8 cellular contexts compared by ENCODE assay signal in the genomic region with DNA sequence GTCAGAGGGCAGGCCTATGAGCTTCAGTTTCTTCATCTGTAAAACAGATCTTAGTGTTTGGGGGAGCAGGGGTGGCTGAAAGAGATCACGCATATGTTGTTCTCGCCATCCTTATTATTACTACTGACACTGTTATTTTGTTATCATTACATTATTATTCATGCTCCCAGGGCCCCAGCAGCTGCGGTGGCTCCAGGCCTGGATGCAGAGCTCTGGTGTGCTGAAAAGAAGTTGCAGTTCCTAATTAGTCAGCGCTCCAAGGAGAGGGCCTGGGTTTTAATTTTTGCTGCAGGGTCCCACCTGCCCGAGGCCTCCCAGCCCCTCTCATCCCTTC. TPM values are rescaled to one million over a fixed set of nuclear protein-coding genes. Genes with fewer than 3 reads are reported as not detected.
DNase-seq lines count a peak whose midpoint lies in the region; ATAC-seq, FAIRE-seq and TF ChIP-seq lines count a peak whose summit lies in the region.

No MANE protein-coding gene starts in this region.

- peak overlapping the region; percentile 94 for H2AFZ ChIP-seq in endothelial cell of umbilical vein (ENCODE audit: low read depth, low read length)

- H3K27me3 ChIP-seq in Panc1 (ENCODE audit: control insufficient read depth, insufficient read depth, low read length): no peaks in the 10 kb centered on the region
- H3K27me3 ChIP-seq in endothelial cell of umbilical vein (ENCODE audit: control insufficient read depth in 2 of 2, insufficient read depth in 2 of 2, low read length in 2 of 2): no peaks in the 10 kb centered on the region
- no peaks in the 10 kb centered on the region for H3K27me3 ChIP-seq in psoas muscle (ENCODE audit: insufficient read depth in 3 of 3, low read length in 2 of 3)

- H4K20me1 ChIP-seq in endothelial cell of umbilical vein (replicated peaks; ENCODE audit: control insufficient read depth, extremely low read depth, insufficient read depth, low read length): no peaks in the 10 kb centered on the region

- H3K79me2 ChIP-seq in endothelial cell of umbilical vein (ENCODE audit: control insufficient read depth, insufficient read depth, low read length): no peaks in the 10 kb centered on the region

- FAIRE-seq in endothelial cell of umbilical vein (lab: Jason Lieb, UNC): no peak

- in situ Hi-C loops in Panc1 (cut with HindIII; ENCODE audit: low pct_unique_long_range_greater_than_20kb, low sequenced_read_pairs): no loop called here

- whole genome bisulfite sequencing in psoas muscle, 3 donors: 16 to 30% (median 22%) methylated on average over 5 of the region's 5 CpGs

- no peak for TF ChIP-seq CTCF in Panc1 (IDR thresholded peaks at IDR 0.05)
- TF ChIP-seq CTCF in endothelial cell of umbilical vein (IDR thresholded peaks at IDR 0.05; ENCODE audit: extremely low read depth in 1 of 2, insufficient read depth in 1 of 2, low read depth in 1 of 2, low read length in 2 of 2): no peak
- TF ChIP-seq CTCF in psoas muscle (IDR thresholded peaks at IDR 0.05): no peak

- CTCF ChIA-PET in Panc1 (lab: Charles Lee) (interaction anchor here (0.6 to 1.0 kb wide), 2 partner anchors 13 to 16 kb away, joined by 3 read pairs; no protein-coding TSS in a partner anchor), endothelial cell of umbilical vein (lab: Charles Lee) (interaction anchor here (0.8 to 4.0 kb wide), 9 partner anchors 10 to 98 kb away, joined by 3 to 14 read pairs (median 5); a partner anchor contains a TSS)

- H3K9me3 ChIP-seq in Panc1 (ENCODE audit: control insufficient read depth, insufficient read depth, low read depth, low read length) (no peaks in the 10 kb centered on the region), endothelial cell of umbilical vein (replicated peaks; ENCODE audit: control insufficient read depth, insufficient read depth, low read length) (no peaks in the 10 kb centered on the region), psoas muscle (no peaks in the 10 kb centered on the region)

- H3K36me3 ChIP-seq in Panc1 (ENCODE audit: control insufficient read depth, insufficient read depth, low read length): no peaks in the 10 kb centered on the region
- no peaks in the 10 kb centered on the region for H3K36me3 ChIP-seq in endothelial cell of umbilical vein (ENCODE audit: control insufficient read depth in 2 of 2, extremely low read depth in 1 of 2, insufficient read depth in 2 of 2, low read length in 2 of 2)
- H3K36me3 ChIP-seq in psoas muscle (ENCODE audit: insufficient read depth in 1 of 2, low read depth in 1 of 2): no peaks in the 10 kb centered on the region

- H3K4me1 ChIP-seq in Panc1 (ENCODE audit: control insufficient read depth, insufficient read depth, low read length): peaks cover 96% of the 10 kb centered on the region
- H3K4me1 ChIP-seq in endothelial cell of umbilical vein (ENCODE audit: control insufficient read depth, extremely low read depth, insufficient read depth, low read length): peaks cover 32% of the 10 kb centered on the region
- H3K4me1 ChIP-seq in psoas muscle: peaks cover 97% of the 10 kb centered on the region

- H3K4me2 ChIP-seq in endothelial cell of umbilical vein (ENCODE audit: insufficient read depth, low read length): peak overlapping the region; percentile 60

- intact Hi-C loops in Panc1 (cut with micrococcal nuclease; ENCODE audit: unreplicated experiment) (no loop called here), endothelial cell of umbilical vein (cut with micrococcal nuclease) (loop anchor here (1.0 kb wide), 2 partner anchors 7 to 18 kb away; no protein-coding TSS in a partner anchor), psoas muscle (cut with DNase I) (no loop called here)

- H3K4me3 ChIP-seq in Panc1 (ENCODE audit: low read depth in 2 of 2, low read length in 2 of 2) (peak overlapping the region; percentile 28 to 52), endothelial cell of umbilical vein (replicated peaks in 1 of 3; ENCODE audit: insufficient read depth in 1 of 3, low read depth in 1 of 3, low read length in 3 of 3) (no peak overlapping the region), psoas muscle (peak overlapping the region; percentile 67)

- no peak for TF ChIP-seq POLR2A in endothelial cell of umbilical vein (IDR thresholded peaks at IDR 0.05; ENCODE audit: low read depth, low read length)

- peak overlapping the region; percentile 99 for H3K27ac ChIP-seq in Panc1 (ENCODE audit: low read length)
- peak overlapping the region; percentile 64 for H3K27ac ChIP-seq in endothelial cell of umbilical vein (ENCODE audit: insufficient read depth, low read depth, low read length)
- H3K27ac ChIP-seq in psoas muscle: peak overlapping the region; percentile 98

- DNase-seq in EH (ENCODE audit: low read depth) (peak; percentile 69), Panc1 (ENCODE audit: low read depth, low spot score) (no peak), endothelial cell of umbilical vein (ENCODE audit: low read depth, low spot score) (no peak), psoas muscle (no peak), NCI-H345 (lab: John Stamatoyannopoulos, UW) (no peak), middle frontal gyrus (ENCODE audit: extremely low spot score, low spot score) (no peak)

- dilution Hi-C loops in endothelial cell of umbilical vein (cut with MboI; ENCODE audit: extremely low pct_ligation_motif_present, low sequenced_read_pairs): no loop called here

- peak overlapping the region; percentile 74 for H3K9ac ChIP-seq in endothelial cell of umbilical vein (replicated peaks; ENCODE audit: extremely low read depth, insufficient read depth, low read length)

- POLR2A ChIA-PET in Panc1 (lab: Charles Lee): no interaction called here
- POLR2A ChIA-PET in endothelial cell of umbilical vein (lab: Charles Lee): interaction anchor here (0.6 kb wide), 1 partner anchor 20 kb away, joined by 3 read pairs; no protein-coding TSS in a partner anchor

- no peaks in the 10 kb centered on the region for H3K9me1 ChIP-seq in endothelial cell of umbilical vein (replicated peaks; ENCODE audit: control insufficient read depth, extremely low read depth, insufficient read depth, low read length)

- peak; percentile 4; the same call in 1 of the 2 replicates for ATAC-seq in Panc1
- no peak for ATAC-seq in psoas muscle
- ATAC-seq in GM19455 (IDR thresholded peaks at IDR 0.05; ENCODE audit: unreplicated experiment): no peak
- no peak for ATAC-seq in GM19395 (IDR thresholded peaks at IDR 0.05; ENCODE audit: unreplicated experiment)

- BruUV-seq in Panc1 (replicated peaks; lab: Mats Ljungman, UMichigan) (no TSS peak), endothelial cell of umbilical vein (replicated peaks; lab: Mats Ljungman, UMichigan) (no TSS peak)

TF ChIP-seq in endothelial cell of umbilical vein, 7 proteins besides CTCF, POLR2A, EP300 and RAD21:
- TF ChIP-seq GATA2 (IDR thresholded peaks at IDR 0.05; ENCODE audit: insufficient read depth, insufficient read length, low read depth, low read length) (no peak), MYC (IDR thresholded peaks at IDR 0.05; ENCODE audit: low read depth, low read length) (no peak), POLR2AphosphoS5 (IDR thresholded peaks at IDR 0.05; ENCODE audit: insufficient read depth, low read depth, low read length) (no peak), FOS (IDR thresholded peaks at IDR 0.05; ENCODE audit: borderline replicate concordance, insufficient read depth, low read length) (no peak), EZH2 (IDR thresholded peaks at IDR 0.05; ENCODE audit: borderline replicate concordance, low read depth, low read length, severe bottlenecking) (no peak), JUN (IDR thresholded peaks at IDR 0.05; ENCODE audit: borderline replicate concordance, insufficient read depth, insufficient read length, low read depth) (no peak)
- TF ChIP-seq, protein P1, sequence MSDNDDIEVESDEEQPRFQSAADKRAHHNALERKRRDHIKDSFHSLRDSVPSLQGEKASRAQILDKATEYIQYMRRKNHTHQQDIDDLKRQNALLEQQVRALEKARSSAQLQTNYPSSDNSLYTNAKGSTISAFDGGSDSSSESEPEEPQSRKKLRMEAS (IDR thresholded peaks at IDR 0.05; ENCODE audit: insufficient read depth, insufficient read length): no peak

RNA-seq across cellular contexts. Expression of a gene that starts 19.5 kb away (rescaled TPM):
- total RNA-seq in Panc1 (2021; ENCODE audit: unreplicated experiment): 85.0 TPM
- 151 TPM for polyA plus RNA-seq in Panc1 (2012; ENCODE audit: insufficient read length)
- total RNA-seq in endothelial cell of umbilical vein: 2.7 and 5.9 TPM in 2 replicates
- 5.5 and 8.2 TPM in 2 replicates for polyA plus RNA-seq in endothelial cell of umbilical vein
- polyA plus RNA-seq in endothelial cell of umbilical vein (2011; cell fraction: cytosol; rRNA removed): 3.5 and 5.5 TPM in 2 replicates
- polyA plus RNA-seq in endothelial cell of umbilical vein (2011; cell fraction: nucleus; rRNA removed): 2.2 and 3.2 TPM in 2 replicates
- polyA plus RNA-seq in endothelial cell of umbilical vein (2012): 0.82 and 0.90 TPM in 2 replicates
- 4.7 and 6.7 TPM in 2 replicates for polyA minus RNA-seq in endothelial cell of umbilical vein
- polyA minus RNA-seq in endothelial cell of umbilical vein (2011; cell fraction: cytosol; rRNA and poly(A)+ RNA removed): 24.9 TPM
- 1.1 and 1.8 TPM in 2 replicates for polyA minus RNA-seq in endothelial cell of umbilical vein (2011; cell fraction: nucleus; rRNA and poly(A)+ RNA removed)
- 10 to 100 TPM; 31.9 to 88.3 (median 48.5) TPM for total RNA-seq in psoas muscle
- polyA plus RNA-seq in psoas muscle: 10 to 100 TPM; 24.5 to 48.5 (median 27.0) TPM

Comparison
In these comparisons a context has a peak if more than half of its experiments do, and no peak if none do; other contexts are left out.
1. H3K4me3 ChIP-seq: peak in Panc1 (2 of 2) and psoas muscle (single experiment); none in endothelial cell of umbilical vein (0 of 3).
2. Peak in every context shown above with its lines, with median percentiles within 50 percentile points of each other: H3K27ac ChIP-seq.